1 cellular context compared by ENCODE assay signal in genomic region chr3:185701891-185702563, GRCh38.
TF ChIP-seq lines count a peak whose summit lies in the region.

No MANE protein-coding gene starts in this region.

TF ChIP-seq in IMR-90, 13 proteins besides CTCF, POLR2A, EP300 and RAD21 (continued from another document):
- TF ChIP-seq ELK1 (IDR thresholded peaks at IDR 0.05; ENCODE audit: borderline replicate concordance, low read depth, low read length) = no peak
